In genomic region chr17:50028207-50029120, GRCh38 we compare ENCODE assay signal across 11 cellular contexts. TPM values are rescaled to one million over a fixed set of nuclear protein-coding genes. Genes with fewer than 3 reads are reported as not detected.
DNase-seq lines count a peak whose midpoint lies in the region; ATAC-seq, FAIRE-seq and TF ChIP-seq lines count a peak whose summit lies in the region.
"Had no signal": no experiment of that assay in that cellular context is flagged by ENCODE, and none has a peak within 500 bp of the region (broad histone marks: within the 10 kb centered on the region; RNA-seq: fewer than 3 reads in every experiment).

No MANE protein-coding gene starts in this region.

- H3K36me3 Mint-ChIP-seq in activated CD8-positive, alpha-beta T cell treated with anti-CD3 and anti-CD28 coated beads for 36 hours (ENCODE audit: low read depth) = no peaks in the 10 kb centered on the region
- H3K36me3 Mint-ChIP-seq in CD8-positive, alpha-beta memory T cell = no peaks in the 10 kb centered on the region
- H3K36me3 Mint-ChIP-seq: CD4-positive, CD25-positive, alpha-beta regulatory T cell had no signal

- BruUV-seq in A673 (replicated peaks; lab: Mats Ljungman, UMichigan) = no TSS peak

- CTCF ChIA-PET in A673 (lab: Charles Lee) = interaction anchor here (1.0 to 1.7 kb wide), 3 partner anchors 49 to 59 kb away, joined by 3 to 7 read pairs (median 3); no protein-coding TSS in a partner anchor
- CTCF ChIA-PET in activated CD8-positive, alpha-beta T cell treated with anti-CD3 and anti-CD28 coated beads for 36 hours (lab: Charles Lee) = interaction anchor here (1.1 to 8.7 kb wide), 7 partner anchors 28 to 76 kb away, joined by 3 to 140 read pairs (median 4); partner anchors contain the start of genes ITGA3 and PDK2
- CTCF ChIA-PET in CD8-positive, alpha-beta memory T cell (lab: Charles Lee) = interaction anchor here (1.6 to 9.0 kb wide), 6 partner anchors 13 to 76 kb away, joined by 3 to 88 read pairs (median 8); partner anchors contain the start of gene PDK2

- H3K27ac ChIP-seq in A673 (ENCODE audit: low read depth, low read length, poor library complexity, severe bottlenecking) = no peak overlapping the region
- H3K27ac ChIP-seq in lower lobe of right lung = peak overlapping the region; percentile 61
- no peak overlapping the region for H3K27ac ChIP-seq in CD8-positive, alpha-beta memory T cell (ENCODE audit: low read depth, low read length)
- H3K27ac ChIP-seq: heart right ventricle had no signal

- H3K4me1 ChIP-seq in A673 (ENCODE audit: insufficient read depth, low read length, poor library complexity, severe bottlenecking) (peaks cover 8% of the 10 kb centered on the region), lower lobe of right lung (peaks cover 26% of the 10 kb centered on the region)
- H3K4me1 ChIP-seq in CD8-positive, alpha-beta memory T cell (ENCODE audit: insufficient read depth, low read length) = peaks cover 8% of the 10 kb centered on the region

- H3K4me3 Mint-ChIP-seq in activated CD8-positive, alpha-beta T cell treated with anti-CD3 and anti-CD28 coated beads for 36 hours = no peak overlapping the region
- peak overlapping the region in 1 of 7 donors; percentile 59 for H3K4me3 Mint-ChIP-seq in CD8-positive, alpha-beta memory T cell

- H3K4me3 ChIP-seq in A673 (ENCODE audit: low read depth, low read length, poor library complexity, severe bottlenecking) (no peak overlapping the region), bronchial epithelial cell (ENCODE audit: low read depth, low read length) (no peak overlapping the region), lower lobe of right lung (no peak overlapping the region)
- no peak overlapping the region for H3K4me3 ChIP-seq in CD8-positive, alpha-beta memory T cell (ENCODE audit: low read length)

- H3K27me3 Mint-ChIP-seq in activated CD8-positive, alpha-beta T cell treated with anti-CD3 and anti-CD28 coated beads for 36 hours = peaks cover 24% of the 10 kb centered on the region
- H3K27me3 Mint-ChIP-seq in CD8-positive, alpha-beta memory T cell = peaks cover 11 to 36% of the 10 kb centered on the region in 2 donors

- DNase-seq in A673 (ENCODE audit: low spot score) (peak; percentile 30), HT1080 (ENCODE audit: low read depth) (peak; percentile 97), bronchial epithelial cell (ENCODE audit: low read depth) (peak; percentile 94), lower lobe of right lung (peak; percentile 63), DMS79 (lab: John Stamatoyannopoulos, UW) (no peak)
- no peak for DNase-seq in activated CD8-positive, alpha-beta T cell treated with anti-CD3 and anti-CD28 coated beads for 36 hours
- no peak for DNase-seq in CD8-positive, alpha-beta memory T cell
- DNase-seq: CD4-positive, CD25-positive, alpha-beta regulatory T cell had no signal

- no peak overlapping the region for H3K27ac Mint-ChIP-seq in activated CD8-positive, alpha-beta T cell treated with anti-CD3 and anti-CD28 coated beads for 36 hours
- H3K27ac Mint-ChIP-seq in CD8-positive, alpha-beta memory T cell = peak overlapping the region in 1 of 8 donors; percentile 80
- H3K27ac Mint-ChIP-seq: CD4-positive, CD25-positive, alpha-beta regulatory T cell had no signal

- H3K36me3 ChIP-seq in A673 (ENCODE audit: insufficient read depth, low read length, poor library complexity, severe bottlenecking) (no peaks in the 10 kb centered on the region), bronchial epithelial cell (ENCODE audit: control insufficient read depth, insufficient read depth, low read length) (no peaks in the 10 kb centered on the region), lower lobe of right lung (no peaks in the 10 kb centered on the region)
- H3K36me3 ChIP-seq in CD8-positive, alpha-beta memory T cell (ENCODE audit: insufficient read depth, low read length) = no peaks in the 10 kb centered on the region
- H3K36me3 ChIP-seq: heart right ventricle had no signal

- POLR2A ChIA-PET in A673 (lab: Charles Lee; ENCODE audit: low non-redundant PET) = interaction anchor here (0.5 kb wide), 1 partner anchor 298 kb away, joined by 4 read pairs; no protein-coding TSS in a partner anchor
- POLR2A ChIA-PET in activated CD8-positive, alpha-beta T cell treated with anti-CD3 and anti-CD28 coated beads for 36 hours (lab: Charles Lee) = interaction anchor here (1.5 to 1.9 kb wide), 2 partner anchors 46 to 66 kb away, joined by 3 to 7 read pairs; partner anchors contain the start of gene PDK2
- POLR2A ChIA-PET in CD8-positive, alpha-beta memory T cell (lab: Charles Lee) = no interaction called here

- H3K9me3 ChIP-seq in A673 (ENCODE audit: low read depth, low read length, poor library complexity, severe bottlenecking) (peaks cover 9% of the 10 kb centered on the region), lower lobe of right lung (no peaks in the 10 kb centered on the region)
- peaks cover 9% of the 10 kb centered on the region for H3K9me3 ChIP-seq in CD8-positive, alpha-beta memory T cell (ENCODE audit: low read length)
- H3K9me3 ChIP-seq: heart right ventricle had no signal

- peaks cover 12% of the 10 kb centered on the region for H3K4me1 Mint-ChIP-seq in activated CD8-positive, alpha-beta T cell treated with anti-CD3 and anti-CD28 coated beads for 36 hours (ENCODE audit: low read depth)
- H3K4me1 Mint-ChIP-seq in CD8-positive, alpha-beta memory T cell = peaks cover 8 to 14% (median 10%) of the 10 kb centered on the region in 3 donors

- H3K27me3 ChIP-seq in A673 (replicated peaks; ENCODE audit: insufficient read depth, low read depth, low read length, poor library complexity) = no peaks in the 10 kb centered on the region
- no peaks in the 10 kb centered on the region for H3K27me3 ChIP-seq in bronchial epithelial cell (ENCODE audit: control insufficient read depth, insufficient read depth, low read length)
- H3K27me3 ChIP-seq in lower lobe of right lung (ENCODE audit: low read depth) = no peaks in the 10 kb centered on the region
- H3K27me3 ChIP-seq in CD8-positive, alpha-beta memory T cell (ENCODE audit: insufficient read depth, low read length, poor library complexity, severe bottlenecking) = peaks cover 10% of the 10 kb centered on the region

- TF ChIP-seq CTCF in A673 (conservative IDR thresholded peaks at IDR 0.05; ENCODE audit: low read depth, low read length) (no peak), bronchial epithelial cell (IDR thresholded peaks at IDR 0.05; ENCODE audit: insufficient read depth, low read length, severe bottlenecking) (no peak), lower lobe of right lung (IDR thresholded peaks at IDR 0.05) (no peak)
- TF ChIP-seq CTCF in activated CD8-positive, alpha-beta T cell treated with anti-CD3 and anti-CD28 coated beads for 36 hours (IDR thresholded peaks at IDR 0.05) = no peak

- no peak for TF ChIP-seq POLR2A in GM18505 (IDR thresholded peaks at IDR 0.05; ENCODE audit: borderline replicate concordance, extremely low read depth, insufficient read depth, insufficient read length)

- no peaks in the 10 kb centered on the region for H3K9me3 Mint-ChIP-seq in activated CD8-positive, alpha-beta T cell treated with anti-CD3 and anti-CD28 coated beads for 36 hours
- H3K9me3 Mint-ChIP-seq in CD8-positive, alpha-beta memory T cell = no peaks in the 10 kb centered on the region
- H3K9me3 Mint-ChIP-seq: CD4-positive, CD25-positive, alpha-beta regulatory T cell had no signal

- no peak for FAIRE-seq in bronchial epithelial cell (lab: Jason Lieb, UNC)
- FAIRE-seq: GM19239 had no signal

- ATAC-seq in lower lobe of right lung (peak; percentile 60 to 63), GM18505 (IDR thresholded peaks at IDR 0.05; ENCODE audit: unreplicated experiment) (no peak)
- ATAC-seq in activated CD8-positive, alpha-beta T cell treated with anti-CD3 and anti-CD28 coated beads for 36 hours = no peak

- intact Hi-C loops in A673 (cut with micrococcal nuclease; ENCODE audit: unreplicated experiment) = loop anchor here (5.0 kb wide), 1 partner anchor 269 kb away; no protein-coding TSS in a partner anchor
- intact Hi-C loops in lower lobe of right lung (cut with DNase I) = loop anchor here (10.0 kb wide), 1 partner anchor 56 kb away; no protein-coding TSS in a partner anchor
- intact Hi-C loops in activated CD8-positive, alpha-beta T cell treated with anti-CD3 and anti-CD28 coated beads for 36 hours (cut with micrococcal nuclease) = no loop called here

RNA-seq across cellular contexts. Expression of gene ITGA3, which starts 27.4 kb away (rescaled TPM):
- total RNA-seq in A673 (2021) = 1.4 and 3.3 TPM in 2 replicates
- 680 and 729 TPM in 2 replicates for total RNA-seq in HT1080 (2014; rRNA removed; shearing (Covaris generic))
- polyA plus RNA-seq in HT1080 (2015; cell fraction: cytosol; rRNA removed) = 478 and 533 TPM in 2 replicates
- polyA plus RNA-seq in HT1080 (2015; cell fraction: nucleus; rRNA removed) = 1,609 and 1,788 TPM in 2 replicates
- total RNA-seq in bronchial epithelial cell = 413 and 633 TPM in 2 replicates
- total RNA-seq in lower lobe of right lung = 162 TPM
- total RNA-seq in activated CD8-positive, alpha-beta T cell treated with anti-CD3 and anti-CD28 coated beads for 36 hours = 1 to 10 TPM; 4.2 to 7.2 TPM
- 10 to 100 TPM; 11.8 to 12.5 TPM for total RNA-seq in CD8-positive, alpha-beta memory T cell
- 2.7 TPM for polyA plus RNA-seq in CD8-positive, alpha-beta memory T cell

RNA-seq across cellular contexts. Expression of gene DLX3, which starts 33.4 kb away (rescaled TPM):
- total RNA-seq in A673 (2021) (0.20 TPM in 1 of 2 replicates, not detected in the other), bronchial epithelial cell (0.13 TPM in 1 of 2 replicates, not detected in the other), lower lobe of right lung (0.38 TPM)
- total RNA-seq in HT1080 (2014; rRNA removed; shearing (Covaris generic)) = 0.13 TPM in 1 of 2 replicates, not detected in the other
- polyA plus RNA-seq in HT1080 (2015; cell fraction: cytosol; rRNA removed) = 0.31 TPM in 2 replicates
- polyA plus RNA-seq in HT1080 (2015; cell fraction: nucleus; rRNA removed) = 0.24 and 0.25 TPM in 2 replicates
- not detected for total RNA-seq in activated CD8-positive, alpha-beta T cell treated with anti-CD3 and anti-CD28 coated beads for 36 hours
- total RNA-seq in CD8-positive, alpha-beta memory T cell = under 1 TPM in 1 of 2 experiments, not detected in 1; 0.15 TPM
- not detected for polyA plus RNA-seq in CD8-positive, alpha-beta memory T cell
- total RNA-seq: CD4-positive, CD25-positive, alpha-beta regulatory T cell had no signal

RNA-seq across cellular contexts. Expression of gene DLX4, which starts 59.5 kb away (rescaled TPM):
- total RNA-seq in A673 (2021) (0.82 and 1.0 TPM in 2 replicates), bronchial epithelial cell (not detected in 2 replicates), lower lobe of right lung (3.0 TPM)
- total RNA-seq in HT1080 (2014; rRNA removed; shearing (Covaris generic)) = 0.10 and 0.31 TPM in 2 replicates
- 0.10 and 0.67 TPM in 2 replicates for polyA plus RNA-seq in HT1080 (2015; cell fraction: cytosol; rRNA removed)
- 0.32 and 1.7 TPM in 2 replicates for polyA plus RNA-seq in HT1080 (2015; cell fraction: nucleus; rRNA removed)
- under 1 TPM; 0.43 to 0.81 TPM for total RNA-seq in activated CD8-positive, alpha-beta T cell treated with anti-CD3 and anti-CD28 coated beads for 36 hours
- total RNA-seq in CD8-positive, alpha-beta memory T cell = under 1 TPM; 0.58 to 0.88 TPM
- not detected for polyA plus RNA-seq in CD8-positive, alpha-beta memory T cell
- total RNA-seq: CD4-positive, CD25-positive, alpha-beta regulatory T cell had no signal
- polyA plus RNA-seq: CD4-positive, CD25-positive, alpha-beta regulatory T cell had no signal

Comparison
In these comparisons a context has a peak if more than half of its experiments do, and no peak if none do; other contexts are left out.
1. DNase-seq: peak in A673 (single experiment), HT1080 (single experiment), bronchial epithelial cell (single experiment) and lower lobe of right lung (single experiment); none in activated CD8-positive, alpha-beta T cell treated with anti-CD3 and anti-CD28 coated beads for 36 hours (single experiment), DMS79 (single experiment) and CD8-positive, alpha-beta memory T cell (0 of 5).
2. ATAC-seq: peak in lower lobe of right lung (2 of 2); none in activated CD8-positive, alpha-beta T cell treated with anti-CD3 and anti-CD28 coated beads for 36 hours (single experiment) and GM18505 (single experiment).
3. RNA of gene ITGA3, which starts 27.4 kb away (total RNA-seq): 680 to 729 TPM in HT1080, 413 to 633 TPM in bronchial epithelial cell and 162 TPM in lower lobe of right lung (single experiment); 11.8 to 12.5 TPM in CD8-positive, alpha-beta memory T cell, 4.2 to 7.2 TPM in activated CD8-positive, alpha-beta T cell treated with anti-CD3 and anti-CD28 coated beads for 36 hours and 1.4 to 3.3 TPM in A673; every median in the first group is over 10 times any median in the second.